21 cellular contexts compared by ENCODE assay signal in the genomic region with DNA sequence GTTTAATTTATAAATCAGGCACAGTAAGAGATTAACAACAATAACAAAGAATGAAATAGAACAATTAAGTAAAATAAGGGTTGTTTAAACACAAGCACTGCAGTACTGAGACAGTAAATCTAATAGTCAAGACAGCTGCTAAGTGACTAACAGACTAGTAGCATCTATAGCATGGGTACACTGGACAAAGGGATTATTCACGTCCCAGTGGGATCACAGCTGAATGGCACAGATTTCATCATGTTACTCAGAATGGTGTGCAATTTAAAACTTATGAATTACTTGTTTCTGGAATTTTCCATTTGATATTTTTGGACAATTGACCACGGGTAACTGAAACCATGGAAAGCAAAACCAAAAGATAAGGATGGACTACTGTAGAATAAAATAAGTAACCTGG.
"Had no signal": no experiment of that assay in that cellular context is flagged by ENCODE, and none has a peak within 500 bp of the region (broad histone marks: within the 10 kb centered on the region; RNA-seq: fewer than 3 reads in every experiment).

No MANE protein-coding gene starts in this region.

- ATAC-seq: left colon; naive thymus-derived CD4-positive, alpha-beta T cell; natural killer cell treated with Interleukin-12 subunit alpha and Interleukin-12 subunit beta and Interleukin-15 and Interleukin-18, amount 100 ng/mL, for 72 hours; right lobe of liver; stimulated activated effector memory CD8-positive, alpha-beta T cell treated with anti-CD3 and anti-CD28 coated beads, Interleukin-12 subunit alpha, Interleukin-12 subunit beta, amount 100 ng/mL, for 72 hours; upper lobe of right lung had no signal

- H3K27me3 ChIP-seq: ovary, right atrium auricular region, right lobe of liver, spleen, suprapubic skin, tibial artery, upper lobe of right lung had no signal

- DNase-seq: immature natural killer cell; kidney; left colon; left ventricle myocardium inferior; mesendoderm; naive thymus-derived CD4-positive, alpha-beta T cell; ovary; right lobe of liver; small intestine; spleen; stimulated activated CD4-positive, alpha-beta T cell treated with anti-CD3 and anti-CD28 coated beads, Interleukin-4, amount 100 ng/mL, for 24 hours; stimulated activated naive CD4-positive, alpha-beta T cell; tibial artery; trophoblast cell; upper lobe of right lung had no signal

- H3K36me3 ChIP-seq: ovary had no signal

- H3K27ac ChIP-seq: left ventricle myocardium inferior, ovary, right atrium auricular region, right lobe of liver, spleen, suprapubic skin, thoracic aorta, tibial artery, upper lobe of right lung had no signal

- H3K4me3 ChIP-seq: left ventricle myocardium inferior, lung, ovary, right atrium auricular region, right lobe of liver, spleen, suprapubic skin, thoracic aorta, tibial artery, upper lobe of right lung had no signal

- H3K9me3 ChIP-seq: left ventricle myocardium inferior, ovary, right atrium auricular region, right lobe of liver, spleen, suprapubic skin, thoracic aorta, tibial artery, upper lobe of right lung had no signal

- H3K4me1 ChIP-seq: right atrium auricular region, right lobe of liver, spleen, suprapubic skin, tibial artery, upper lobe of right lung had no signal
